Comparison of ENCODE assay signal across 19 cellular contexts in the genomic region with DNA sequence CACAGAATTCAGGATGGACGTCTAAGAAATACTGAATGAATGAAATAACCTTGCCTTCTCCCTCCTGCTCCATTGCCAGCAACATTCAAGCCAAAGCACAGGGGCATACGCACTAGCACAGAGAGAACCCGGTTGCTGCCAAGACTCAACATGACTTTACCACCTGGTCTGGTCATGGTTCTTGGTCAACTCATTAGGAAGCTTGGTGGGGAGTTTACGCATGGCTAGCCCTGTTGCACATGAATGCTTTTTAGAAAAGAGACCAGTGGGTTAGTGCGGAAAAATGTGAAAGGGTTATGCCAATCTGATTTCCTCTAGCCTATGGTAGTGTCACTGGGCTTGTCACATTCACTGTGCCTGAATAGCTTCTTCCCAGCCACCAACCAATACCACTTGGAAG.
DNase-seq lines count a peak whose midpoint lies in the region; ATAC-seq, FAIRE-seq and TF ChIP-seq lines count a peak whose summit lies in the region.
"Had no signal": no experiment of that assay in that cellular context is flagged by ENCODE, and none has a peak within 500 bp of the region (broad histone marks: within the 10 kb centered on the region; RNA-seq: fewer than 3 reads in every experiment).

No MANE protein-coding gene starts in this region.

- no peak overlapping the region for H2AFZ ChIP-seq in neural progenitor cell (replicated peaks)

- H3K4me1 ChIP-seq in BLaER1 (peaks cover 33% of the 10 kb centered on the region), neural progenitor cell (peaks cover 7% of the 10 kb centered on the region)

- H3K27me3 ChIP-seq in BLaER1, result no peaks in the 10 kb centered on the region
- no peaks in the 10 kb centered on the region for H3K27me3 ChIP-seq in neural progenitor cell

- H3K4me3 Mint-ChIP-seq in neural progenitor cell, result no peak overlapping the region
- H3K4me3 Mint-ChIP-seq: CD4-positive, alpha-beta T cell had no signal

- peaks cover 10% of the 10 kb centered on the region for H3K9me3 Mint-ChIP-seq in neural progenitor cell
- H3K9me3 Mint-ChIP-seq: CD4-positive, alpha-beta T cell had no signal

- TF ChIP-seq CTCF in neural progenitor cell (IDR thresholded peaks at IDR 0.05), result no peak
- TF ChIP-seq CTCF in D721Med (IDR thresholded peaks at IDR 0.05; ENCODE audit: insufficient read depth, missing control alignments), result no peak

- FAIRE-seq in D721Med (lab: Jason Lieb, UNC), result no peak
- FAIRE-seq: G401.6, GM12891, GM18507, H1 had no signal

- DNase-seq in NCI-H446 (lab: John Stamatoyannopoulos, UW), result peak; percentile 6 to 70
- peak; percentile 97 to 99 for DNase-seq in cerebellar nuclear complex (lab: John Stamatoyannopoulos, UW)
- DNase-seq in neural progenitor cell (ENCODE audit: low spot score), result no peak
- DNase-seq in T-helper 9 cell, result no peak
- DNase-seq in D721Med (ENCODE audit: insufficient read length, low spot score), result no peak
- no peak for DNase-seq in inferior parietal cortex (ENCODE audit: extremely low spot score)
- DNase-seq: AML-193; CD4-positive, alpha-beta T cell; DMS79 treated with DMSO at 0.1 percent for 48 hours; NCI-H1092 treated with DMSO at 0.1 percent for 48 hours; NCI-H226; NCI-H69 had no signal

- H3K79me2 ChIP-seq in neural progenitor cell (ENCODE audit: low read depth), result peaks cover 56% of the 10 kb centered on the region

- H3K27me3 Mint-ChIP-seq in neural progenitor cell (ENCODE audit: insufficient read depth, low read depth), result peaks cover 3% of the 10 kb centered on the region

- H3K9ac ChIP-seq in BLaER1 (no peak overlapping the region), neural progenitor cell (no peak overlapping the region)

- peaks cover 15% of the 10 kb centered on the region for H3K36me3 Mint-ChIP-seq in neural progenitor cell

- no peak overlapping the region for H3K27ac ChIP-seq in BLaER1
- H3K27ac ChIP-seq in neural progenitor cell, result peak overlapping the region; percentile 16
- H3K27ac ChIP-seq: RWPE1 had no signal

- H3K36me3 ChIP-seq in BLaER1, result no peaks in the 10 kb centered on the region
- H3K36me3 ChIP-seq in neural progenitor cell, result no peaks in the 10 kb centered on the region

- H4K20me1 ChIP-seq in BLaER1 (no peaks in the 10 kb centered on the region), neural progenitor cell (ENCODE audit: low read depth) (no peaks in the 10 kb centered on the region)

- no peak for ATAC-seq in GM19397 (IDR thresholded peaks at IDR 0.05; ENCODE audit: unreplicated experiment)

- no peaks in the 10 kb centered on the region for H3K9me3 ChIP-seq in BLaER1
- no peaks in the 10 kb centered on the region for H3K9me3 ChIP-seq in neural progenitor cell (ENCODE audit: low read depth)

- H3K4me2 ChIP-seq in BLaER1 (peak overlapping the region; percentile 32), neural progenitor cell (no peak overlapping the region)

- peaks cover 49% of the 10 kb centered on the region for H3K4me1 Mint-ChIP-seq in neural progenitor cell

- H3F3A ChIP-seq in neural progenitor cell (ENCODE audit: low read depth), result peaks cover 4% of the 10 kb centered on the region

- no peak overlapping the region for H3K27ac Mint-ChIP-seq in neural progenitor cell
- H3K27ac Mint-ChIP-seq: CD4-positive, alpha-beta T cell had no signal

- H3K4me3 ChIP-seq in BLaER1, result no peak overlapping the region
- H3K4me3 ChIP-seq in neural progenitor cell, result no peak overlapping the region

Comparison
In these comparisons a context has a peak if more than half of its experiments do, and no peak if none do; other contexts are left out.
1. DNase-seq: peak in NCI-H446 (2 of 2) and cerebellar nuclear complex (2 of 2); none in neural progenitor cell (single experiment), T-helper 9 cell (single experiment), D721Med (single experiment) and inferior parietal cortex (single experiment).